In genomic region chr10:73094986-73095478, GRCh38 we compare ENCODE assay signal across 8 cellular contexts. TPM values are rescaled to one million over a fixed set of nuclear protein-coding genes. Genes with fewer than 3 reads are reported as not detected.
A peak's percentile ranks its signal among the peaks of the same experiment; 100 is the strongest.
DNase-seq lines count a peak whose midpoint lies in the region; ATAC-seq and TF ChIP-seq lines count a peak whose summit lies in the region.

No MANE protein-coding gene starts in this region.

- H3K4me1 Mint-ChIP-seq in T-helper 1 cell treated with Interleukin-12 subunit alpha and Interleukin-12 subunit beta and Interleukin-4 antibody, amounts not matched to agents 30 μg/mL and 1 μg/mL, for 36 hours (ENCODE audit: low read depth) = peaks cover 35% of the 10 kb centered on the region
- H3K4me1 Mint-ChIP-seq in activated naive CD8-positive, alpha-beta T cell treated with anti-CD3 and anti-CD28 coated beads, Interleukin-2, amount 10 ng/mL, durations not matched to agents 7 days and 5 days = peaks cover 31% of the 10 kb centered on the region

- DNase-seq in T-helper 1 cell (no peak), kidney tubule cell (ENCODE audit: low spot score) (peak; percentile 4), suprapubic skin (ENCODE audit: low spot score in 2 of 2) (no peak), GM19240 (ENCODE audit: insufficient read length, low spot score) (no peak), HCEC 1CT (no peak), NOMO-1 treated with DMSO at 0.1 percent for 48 hours (lab: John Stamatoyannopoulos, UW; ENCODE audit: unreplicated experiment) (no peak)
- no peak for DNase-seq in activated naive CD8-positive, alpha-beta T cell treated with anti-CD3 and anti-CD28 coated beads, Interleukin-2, amount 10 ng/mL, durations not matched to agents 7 days and 5 days

- H3K27ac Mint-ChIP-seq in T-helper 1 cell treated with Interleukin-12 subunit alpha and Interleukin-12 subunit beta and Interleukin-4 antibody, amounts not matched to agents 30 μg/mL and 1 μg/mL, for 36 hours = peak overlapping the region; percentile 95
- peak overlapping the region; percentile 92 for H3K27ac Mint-ChIP-seq in activated naive CD8-positive, alpha-beta T cell treated with anti-CD3 and anti-CD28 coated beads, Interleukin-2, amount 10 ng/mL, durations not matched to agents 7 days and 5 days

- H3K4me1 ChIP-seq in suprapubic skin = peaks cover 33% of the 10 kb centered on the region

- no peaks in the 10 kb centered on the region for H3K9me3 ChIP-seq in suprapubic skin

- peak overlapping the region; percentile 86 for H3K4me3 ChIP-seq in suprapubic skin

- TF ChIP-seq CTCF in suprapubic skin (IDR thresholded peaks at IDR 0.05) = no peak

- no peaks in the 10 kb centered on the region for H3K9me3 Mint-ChIP-seq in T-helper 1 cell treated with Interleukin-12 subunit alpha and Interleukin-12 subunit beta and Interleukin-4 antibody, amounts not matched to agents 30 μg/mL and 1 μg/mL, for 36 hours
- no peaks in the 10 kb centered on the region for H3K9me3 Mint-ChIP-seq in activated naive CD8-positive, alpha-beta T cell treated with anti-CD3 and anti-CD28 coated beads, Interleukin-2, amount 10 ng/mL, durations not matched to agents 7 days and 5 days

- no peak for TF ChIP-seq POLR2A in suprapubic skin (IDR thresholded peaks at IDR 0.05)

- peak overlapping the region; percentile 95 for H3K4me3 Mint-ChIP-seq in T-helper 1 cell treated with Interleukin-12 subunit alpha and Interleukin-12 subunit beta and Interleukin-4 antibody, amounts not matched to agents 30 μg/mL and 1 μg/mL, for 36 hours
- H3K4me3 Mint-ChIP-seq in activated naive CD8-positive, alpha-beta T cell treated with anti-CD3 and anti-CD28 coated beads, Interleukin-2, amount 10 ng/mL, durations not matched to agents 7 days and 5 days = peak overlapping the region; percentile 91

- H3K36me3 Mint-ChIP-seq in T-helper 1 cell treated with Interleukin-12 subunit alpha and Interleukin-12 subunit beta and Interleukin-4 antibody, amounts not matched to agents 30 μg/mL and 1 μg/mL, for 36 hours (ENCODE audit: low read depth) = peaks cover 11% of the 10 kb centered on the region
- H3K36me3 Mint-ChIP-seq in activated naive CD8-positive, alpha-beta T cell treated with anti-CD3 and anti-CD28 coated beads, Interleukin-2, amount 10 ng/mL, durations not matched to agents 7 days and 5 days = peaks cover 10% of the 10 kb centered on the region

- no peaks in the 10 kb centered on the region for H3K36me3 ChIP-seq in suprapubic skin

- POLR2A ChIA-PET in activated naive CD8-positive, alpha-beta T cell treated with anti-CD3 and anti-CD28 coated beads, Interleukin-2, amount 10 ng/mL, durations not matched to agents 7 days and 5 days (lab: Charles Lee) = interaction anchor here (0.6 to 3.8 kb wide), 11 partner anchors 15 to 730 kb away, joined by 3 to 32 read pairs (median 5); partner anchors contain the start of genes CHCHD1, DNAJC9, ECD and FAM149B1

- H3K27me3 Mint-ChIP-seq in T-helper 1 cell treated with Interleukin-12 subunit alpha and Interleukin-12 subunit beta and Interleukin-4 antibody, amounts not matched to agents 30 μg/mL and 1 μg/mL, for 36 hours (ENCODE audit: low read depth) = no peaks in the 10 kb centered on the region
- H3K27me3 Mint-ChIP-seq in activated naive CD8-positive, alpha-beta T cell treated with anti-CD3 and anti-CD28 coated beads, Interleukin-2, amount 10 ng/mL, durations not matched to agents 7 days and 5 days = no peaks in the 10 kb centered on the region

- TF ChIP-seq EP300 in suprapubic skin (IDR thresholded peaks at IDR 0.05) = no peak

- peak overlapping the region; percentile 94 for H3K27ac ChIP-seq in suprapubic skin

- no peak for ATAC-seq in activated naive CD8-positive, alpha-beta T cell treated with anti-CD3 and anti-CD28 coated beads, Interleukin-2, amount 10 ng/mL, durations not matched to agents 7 days and 5 days (ENCODE audit: low read depth)

- no peaks in the 10 kb centered on the region for H3K27me3 ChIP-seq in suprapubic skin

- 2% methylated on average over 5 of the region's 5 CpGs for WGBS in suprapubic skin

RNA-seq across cellular contexts. Expression of gene P4HA1, which starts 1.6 kb away (rescaled TPM):
- 10 to 100 TPM; 47.3 to 51.2 TPM for total RNA-seq in activated naive CD8-positive, alpha-beta T cell treated with anti-CD3 and anti-CD28 coated beads, Interleukin-2, amount 10 ng/mL, durations not matched to agents 7 days and 5 days
- 10 to 100 TPM; 10.6 to 19.5 (median 16.0) TPM for total RNA-seq in suprapubic skin

RNA-seq across cellular contexts. Expression of gene NUDT13, which starts 15.2 kb away (rescaled TPM):
- total RNA-seq in activated naive CD8-positive, alpha-beta T cell treated with anti-CD3 and anti-CD28 coated beads, Interleukin-2, amount 10 ng/mL, durations not matched to agents 7 days and 5 days = 1 to 10 TPM; 2.1 to 2.8 TPM
- 1 to 10 TPM in 3 of 4 donors, under 1 TPM in 1; 0.86 to 4.2 (median 1.5) TPM for total RNA-seq in suprapubic skin
